8 cellular contexts compared by ENCODE assay signal in genomic region chr9:8857330-8858249, GRCh38.
DNase-seq lines count a peak whose midpoint lies in the region; ATAC-seq and TF ChIP-seq lines count a peak whose summit lies in the region.

No MANE protein-coding gene starts in this region.

- WGBS in endodermal cell (ENCODE audit: insufficient coverage in 1 of 2, insufficient read length in 1 of 2), 2 experiments: 0% methylated on average over 41 to 96 of the region's 96 CpGs
- WGBS in testis, 2 donors: 1% methylated on average over 34 to 96 of the region's 96 CpGs

- TF ChIP-seq POLR2A in testis (IDR thresholded peaks at IDR 0.05): no peak

- H3K27ac ChIP-seq in endodermal cell (ENCODE audit: low read depth, low read length): peak overlapping the region; percentile 83
- H3K27ac ChIP-seq in testis: peak overlapping the region in 1 of 2 donors; percentile 38

- H3K4me3 Mint-ChIP-seq in T-cell (peak overlapping the region; percentile 46 to 60 (median 49)), endodermal cell (peak overlapping the region; percentile 91)

- H3K36me3 Mint-ChIP-seq in T-cell: no peaks in the 10 kb centered on the region
- H3K36me3 Mint-ChIP-seq in endodermal cell (ENCODE audit: low read depth): no peaks in the 10 kb centered on the region

- peak overlapping the region; percentile 90 for H3K4me3 ChIP-seq in endodermal cell (ENCODE audit: low read length)
- peak overlapping the region; percentile 62 to 68 for H3K4me3 ChIP-seq in testis

- peaks cover 8 to 15% (median 12%) of the 10 kb centered on the region in 3 donors for H3K4me1 Mint-ChIP-seq in T-cell
- peaks cover 29% of the 10 kb centered on the region for H3K4me1 Mint-ChIP-seq in endodermal cell

- peak overlapping the region; percentile 86 for H3K9ac ChIP-seq in endodermal cell (ENCODE audit: extremely low read depth, low read length, poor library complexity, severe bottlenecking)

- H3K9me3 Mint-ChIP-seq in T-cell (no peaks in the 10 kb centered on the region), endodermal cell (no peaks in the 10 kb centered on the region)

- H3K4me1 ChIP-seq in endodermal cell (ENCODE audit: control insufficient read depth, insufficient read depth, low read length) (peaks cover 3% of the 10 kb centered on the region), testis (no peaks in the 10 kb centered on the region)

- H3K36me3 ChIP-seq in endodermal cell (ENCODE audit: control insufficient read depth, insufficient read depth, low read length): peaks cover 5% of the 10 kb centered on the region
- H3K36me3 ChIP-seq in testis (ENCODE audit: low read depth, missing control alignments): no peaks in the 10 kb centered on the region

- TF ChIP-seq CTCF in endodermal cell (conservative IDR thresholded peaks at IDR 0.05) (peak; percentile 18), testis (IDR thresholded peaks at IDR 0.05) (no peak)

- DNase-seq in ACHN (peak; percentile 73), T-cell (no peak), endodermal cell (peak; percentile 86), mesenteric fat pad (ENCODE audit: low spot score) (peak; percentile 90), testis (peak; percentile 71), DMS114 treated with DMSO at 0.1 percent for 48 hours (lab: John Stamatoyannopoulos, UW; ENCODE audit: unreplicated experiment) (no peak)

- CTCF ChIA-PET in T-cell (lab: Charles Lee): no interaction called here

- ATAC-seq in GM18907 (IDR thresholded peaks at IDR 0.05; ENCODE audit: unreplicated experiment): peak; percentile 49
- peak in 1 of 4 experiments; percentile 28 for ATAC-seq in T-cell (replicated peaks in 1 of 4)
- ATAC-seq in HG03025 (IDR thresholded peaks at IDR 0.05; ENCODE audit: low FRiP score, unreplicated experiment): no peak

- intact Hi-C loops in testis (cut with DNase I; ENCODE audit: low total_unique reads): no loop called here

- H3K27me3 ChIP-seq in endodermal cell (ENCODE audit: control insufficient read depth, insufficient read depth, low read length, poor library complexity, severe bottlenecking): no peaks in the 10 kb centered on the region
- no peaks in the 10 kb centered on the region for H3K27me3 ChIP-seq in testis

- H3K27ac Mint-ChIP-seq in T-cell (no peak overlapping the region), endodermal cell (peak overlapping the region; percentile 92)

- H3K9me3 ChIP-seq in endodermal cell (ENCODE audit: control insufficient read depth, low read length): no peaks in the 10 kb centered on the region
- H3K9me3 ChIP-seq in testis: no peaks in the 10 kb centered on the region

- in situ Hi-C loops in ACHN (cut with HindIII; ENCODE audit: low pct_ligation_motif_present, low pct_unique_long_range_greater_than_20kb, low sequenced_read_pairs): no loop called here

- POLR2A ChIA-PET in T-cell (lab: Charles Lee): no interaction called here

- peaks cover 45 to 52% of the 10 kb centered on the region in 2 donors for H3K27me3 Mint-ChIP-seq in T-cell
- H3K27me3 Mint-ChIP-seq in endodermal cell (ENCODE audit: insufficient read depth): peaks cover 40% of the 10 kb centered on the region

Comparison
In these comparisons a context has a peak if more than half of its experiments do, and no peak if none do; other contexts are left out.
1. DNase-seq: peak in ACHN (single experiment), endodermal cell (single experiment), mesenteric fat pad (single experiment) and testis (single experiment); none in T-cell (0 of 34) and DMS114 treated with DMSO at 0.1 percent for 48 hours (single experiment).